ENCODE assay signal across 9 cellular contexts in genomic region chr1:175887981-175888428, GRCh38.
DNase-seq lines count a peak whose midpoint lies in the region; ATAC-seq and TF ChIP-seq lines count a peak whose summit lies in the region.
"Had no signal": no experiment of that assay in that cellular context is flagged by ENCODE, and none has a peak within 500 bp of the region (broad histone marks: within the 10 kb centered on the region; RNA-seq: fewer than 3 reads in every experiment).

No MANE protein-coding gene starts in this region.

- no peak overlapping the region for H3K27ac ChIP-seq in SJCRH30
- H3K27ac ChIP-seq in dorsolateral prefrontal cortex = peak overlapping the region in 37 of 59 donors; percentile 1 to 80 (median 55)
- H3K27ac ChIP-seq in right lobe of liver = no peak overlapping the region
- peak overlapping the region; percentile 76 for H3K27ac ChIP-seq in temporal lobe (ENCODE audit: low read depth, low read length)
- H3K27ac ChIP-seq: BLaER1 treated with 17β-estradiol and CSF1 and Interleukin-3, amounts not matched to agents 10 nM and 100 nM had no signal

- intact Hi-C loops in dorsolateral prefrontal cortex (cut with DNase I) (loop anchor here (1.0 to 10.0 kb wide), 7 partner anchors 23 to 406 kb away; partner anchors contain the start of gene TNR (in 2 of the 2)), right lobe of liver (cut with DNase I) (no loop called here)

- no peaks in the 10 kb centered on the region for H3K36me3 ChIP-seq in SJCRH30
- H3K36me3 ChIP-seq in right lobe of liver = no peaks in the 10 kb centered on the region
- H3K36me3 ChIP-seq: BLaER1 treated with 17β-estradiol and CSF1 and Interleukin-3, amounts not matched to agents 10 nM and 100 nM had no signal

- WGBS in right lobe of liver (ENCODE audit: insufficient coverage, low coverage, low lambda C conversion rate, missing lambda C conversion rate) = 65% methylated on average over 8 of the region's 17 CpGs

- H3K27me3 ChIP-seq in SJCRH30 = no peaks in the 10 kb centered on the region
- no peaks in the 10 kb centered on the region for H3K27me3 ChIP-seq in dorsolateral prefrontal cortex
- H3K27me3 ChIP-seq in right lobe of liver = no peaks in the 10 kb centered on the region
- H3K27me3 ChIP-seq: BLaER1 treated with 17β-estradiol and CSF1 and Interleukin-3, amounts not matched to agents 10 nM and 100 nM had no signal

- peaks cover 6% of the 10 kb centered on the region; the same call in 1 of the 2 replicates for H3K4me1 ChIP-seq in SJCRH30
- H3K4me1 ChIP-seq in right lobe of liver = no peaks in the 10 kb centered on the region

- TF ChIP-seq CTCF in dorsolateral prefrontal cortex (IDR thresholded peaks at IDR 0.05 in 54 of 56, conservative IDR thresholded peaks at IDR 0.05 in 2 of 56; ENCODE audit: low read depth in 1 of 56, partially characterized antibody in 56 of 56) (peak; percentile 63 to 96 (median 91)), right lobe of liver (IDR thresholded peaks at IDR 0.05) (peak; percentile 53 to 86 (median 76))

- peak; percentile 38 for DNase-seq in NCI-H1436 (lab: John Stamatoyannopoulos, UW)
- DNase-seq in NCI-H1436 treated with DMSO at 0.1 percent for 48 hours (lab: John Stamatoyannopoulos, UW) = no peak
- peak; percentile 78 for DNase-seq in HuH-7 (ENCODE audit: low spot score)
- peak; percentile 15 to 49 for DNase-seq in SJCRH30
- DNase-seq in dorsolateral prefrontal cortex = peak; percentile 72 to 89 (median 86)
- DNase-seq in right lobe of liver = peak; percentile 45 to 72 (median 55)

- H3K9me3 ChIP-seq in SJCRH30 (replicated peaks) = no peaks in the 10 kb centered on the region
- no peaks in the 10 kb centered on the region for H3K9me3 ChIP-seq in right lobe of liver

- no peak for TF ChIP-seq POLR2A in right lobe of liver (IDR thresholded peaks at IDR 0.05)

- no peak overlapping the region for H3K4me3 ChIP-seq in SJCRH30
- H3K4me3 ChIP-seq in dorsolateral prefrontal cortex = peak overlapping the region in 12 of 59 donors; percentile 3 to 37 (median 12)
- no peak overlapping the region for H3K4me3 ChIP-seq in right lobe of liver
- H3K4me3 ChIP-seq: BLaER1 treated with 17β-estradiol and CSF1 and Interleukin-3, amounts not matched to agents 10 nM and 100 nM had no signal

- ATAC-seq in GM21390 (IDR thresholded peaks at IDR 0.05; ENCODE audit: unreplicated experiment) = peak; percentile 80
- peak; percentile 88 to 95 (median 91) for ATAC-seq in right lobe of liver

Comparison
In these comparisons a context has a peak if more than half of its experiments do, and no peak if none do; other contexts are left out.
1. H3K27ac ChIP-seq: peak in dorsolateral prefrontal cortex (37 of 59) and temporal lobe (single experiment); none in SJCRH30 (single experiment) and right lobe of liver (0 of 3).
2. intact Hi-C loops: an anchor here in dorsolateral prefrontal cortex (1.0 to 10.0 kb wide); none called in right lobe of liver.